23 cellular contexts compared by ENCODE assay signal in the genomic region with DNA sequence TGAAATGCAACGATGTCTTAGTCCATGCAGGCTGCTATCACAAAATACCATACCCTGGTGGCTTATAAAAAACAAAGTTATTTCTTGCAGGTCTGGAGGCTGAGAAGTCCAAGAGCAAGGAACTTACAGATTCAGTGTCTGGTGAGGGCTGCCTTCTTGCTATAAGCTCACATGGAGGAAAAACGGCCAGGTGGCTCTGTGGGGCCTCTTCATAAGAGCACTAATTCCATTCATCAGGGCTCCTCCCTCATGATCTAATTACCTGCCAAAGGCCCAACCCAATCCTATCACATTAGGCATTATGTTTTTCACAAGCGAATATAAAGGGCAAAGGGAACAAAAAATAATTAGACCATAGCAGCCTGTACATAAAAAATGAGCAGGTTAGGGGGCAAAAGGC. TPM values are rescaled to one million over a fixed set of nuclear protein-coding genes. Genes with fewer than 3 reads are reported as not detected.
DNase-seq lines count a peak whose midpoint lies in the region; ATAC-seq and TF ChIP-seq lines count a peak whose summit lies in the region.
"Had no signal": no experiment of that assay in that cellular context is flagged by ENCODE, and none has a peak within 500 bp of the region (broad histone marks: within the 10 kb centered on the region; RNA-seq: fewer than 3 reads in every experiment).

No MANE protein-coding gene starts in this region.

- H3K14ac ChIP-seq in IMR-90 (replicated peaks; ENCODE audit: low read depth, low read length) = no peak overlapping the region

- H3K9me3 ChIP-seq in IMR-90 (ENCODE audit: control insufficient read depth, insufficient read depth, low read length) = no peaks in the 10 kb centered on the region
- H3K9me3 ChIP-seq in mucosa of descending colon = no peaks in the 10 kb centered on the region
- no peaks in the 10 kb centered on the region for H3K9me3 ChIP-seq in gastrocnemius medialis
- H3K9me3 ChIP-seq: Caco-2, SK-N-SH had no signal

- TF ChIP-seq CTCF in IMR-90 (conservative IDR thresholded peaks at IDR 0.05; ENCODE audit: low read depth, low read length) = no peak
- TF ChIP-seq CTCF in VCaP (conservative IDR thresholded peaks at IDR 0.05) = no peak
- TF ChIP-seq CTCF in mucosa of descending colon (IDR thresholded peaks at IDR 0.05) = no peak
- no peak for TF ChIP-seq CTCF in gastrocnemius medialis (IDR thresholded peaks at IDR 0.05 in 4 of 5, conservative IDR thresholded peaks at IDR 0.05 in 1 of 5)

- H3K18ac ChIP-seq in IMR-90 (ENCODE audit: low read depth, low read length) = no peak overlapping the region
- no peak overlapping the region for H3K18ac ChIP-seq in mesendoderm (ENCODE audit: low read length)

- no peaks in the 10 kb centered on the region for H3K36me3 Mint-ChIP-seq in activated T-helper 1 cell treated with anti-CD3 and anti-CD28 coated beads, Interleukin-12 subunit alpha, Interleukin-12 subunit beta, Interleukin-2, Interleukin-4 antibody, amounts not matched to agents 30 ng/mL and 10 ng/mL and 1 ng/mL, durations not matched to agents 14 hours and 24 hours and 36 hours (ENCODE audit: low read depth)
- H3K36me3 Mint-ChIP-seq: CD8-positive, alpha-beta T cell had no signal

- no CpG with 5 or more reads among the region's 3 CpGs for WGBS in IMR-90 (ENCODE audit: extremely low coverage in 2 of 2, insufficient read length in 1 of 2), 2 experiments
- no CpG with 5 or more reads among the region's 3 CpGs for WGBS in mesendoderm (ENCODE audit: extremely low coverage, insufficient coverage, low lambda C conversion rate)

- no peak overlapping the region for H3K4me3 Mint-ChIP-seq in activated T-helper 1 cell treated with anti-CD3 and anti-CD28 coated beads, Interleukin-12 subunit alpha, Interleukin-12 subunit beta, Interleukin-2, Interleukin-4 antibody, amounts not matched to agents 30 ng/mL and 10 ng/mL and 1 ng/mL, durations not matched to agents 14 hours and 24 hours and 36 hours
- H3K4me3 Mint-ChIP-seq: CD8-positive, alpha-beta T cell had no signal

- peaks cover 17% of the 10 kb centered on the region; the same call in 1 of the 2 replicates for H4K20me1 ChIP-seq in IMR-90 (ENCODE audit: insufficient read depth, low read length)

- H2BK15ac ChIP-seq in IMR-90 (ENCODE audit: low read depth, low read length) (no peak overlapping the region), mesendoderm (replicated peaks; ENCODE audit: low read depth) (no peak overlapping the region)

- H4K8ac ChIP-seq in IMR-90 (ENCODE audit: low read depth in 2 of 2, low read length in 2 of 2) (no peak overlapping the region), mesendoderm (ENCODE audit: low read depth, low read length) (no peak overlapping the region)

- no peak overlapping the region for H2BK5ac ChIP-seq in IMR-90 (ENCODE audit: low read depth, low read length, poor library complexity, severe bottlenecking)
- H2BK5ac ChIP-seq in mesendoderm (ENCODE audit: low read length) = no peak overlapping the region

- H4K5ac ChIP-seq in IMR-90 (ENCODE audit: low read depth, low read length) (no peak overlapping the region), mesendoderm (ENCODE audit: low read length) (no peak overlapping the region)

- H3K4me1 Mint-ChIP-seq in activated T-helper 1 cell treated with anti-CD3 and anti-CD28 coated beads, Interleukin-12 subunit alpha, Interleukin-12 subunit beta, Interleukin-2, Interleukin-4 antibody, amounts not matched to agents 30 ng/mL and 10 ng/mL and 1 ng/mL, durations not matched to agents 14 hours and 24 hours and 36 hours (ENCODE audit: low read depth) = no peaks in the 10 kb centered on the region

- POLR2A ChIA-PET in IMR-90 (lab: Charles Lee; ENCODE audit: unreplicated experiment) = no interaction called here

- no peak overlapping the region for H3K27ac Mint-ChIP-seq in activated T-helper 1 cell treated with anti-CD3 and anti-CD28 coated beads, Interleukin-12 subunit alpha, Interleukin-12 subunit beta, Interleukin-2, Interleukin-4 antibody, amounts not matched to agents 30 ng/mL and 10 ng/mL and 1 ng/mL, durations not matched to agents 14 hours and 24 hours and 36 hours
- H3K27ac Mint-ChIP-seq: CD8-positive, alpha-beta T cell had no signal

- H3K36me3 ChIP-seq in IMR-90 (ENCODE audit: control insufficient read depth, insufficient read depth, low read length) (no peaks in the 10 kb centered on the region), mucosa of descending colon (ENCODE audit: low read depth) (no peaks in the 10 kb centered on the region), gastrocnemius medialis (no peaks in the 10 kb centered on the region), mesendoderm (ENCODE audit: control insufficient read depth, insufficient read depth, low read length) (no peaks in the 10 kb centered on the region)

- H2BK120ac ChIP-seq in IMR-90 (ENCODE audit: low read depth, low read length) (no peak overlapping the region), mesendoderm (ENCODE audit: low read depth, low read length) (no peak overlapping the region)

- intact Hi-C loops in IMR-90 (cut with micrococcal nuclease) (no loop called here), mucosa of descending colon (cut with DNase I, micrococcal nuclease) (no loop called here), gastrocnemius medialis (cut with DNase I; ENCODE audit: low total_unique reads) (no loop called here)
- intact Hi-C loops in activated T-helper 1 cell treated with anti-CD3 and anti-CD28 coated beads, Interleukin-12 subunit alpha, Interleukin-12 subunit beta, Interleukin-2, Interleukin-4 antibody, amounts not matched to agents 30 ng/mL and 10 ng/mL and 1 ng/mL, durations not matched to agents 14 hours and 24 hours and 36 hours (cut with micrococcal nuclease) = no loop called here

- H3K4me1 ChIP-seq in IMR-90 (ENCODE audit: control insufficient read depth, insufficient read depth, low read length) (peaks cover 8% of the 10 kb centered on the region), mucosa of descending colon (ENCODE audit: low read depth) (peaks cover 32% of the 10 kb centered on the region), gastrocnemius medialis (no peaks in the 10 kb centered on the region), mesendoderm (ENCODE audit: control insufficient read depth, low read depth, low read length) (no peaks in the 10 kb centered on the region)

- no TSS peak for BruUV-seq in IMR-90 (replicated peaks; lab: Mats Ljungman, UMichigan)

- in situ Hi-C loops in IMR-90 (cut with MboI; ENCODE audit: low sequenced_read_pairs) (no loop called here), gastrocnemius medialis (cut with MboI; ENCODE audit: low sequenced_read_pairs in 4 of 4) (no loop called here)

- no peak overlapping the region for H3K56ac ChIP-seq in IMR-90 (ENCODE audit: extremely low read depth, insufficient read depth, low read length)
- H3K56ac ChIP-seq in mesendoderm (ENCODE audit: low read length) = no peak overlapping the region

- H3K27me3 ChIP-seq in IMR-90 (ENCODE audit: control insufficient read depth, insufficient read depth, low read length) (no peaks in the 10 kb centered on the region), gastrocnemius medialis (no peaks in the 10 kb centered on the region), mesendoderm (ENCODE audit: insufficient read depth, low read length, poor library complexity) (no peaks in the 10 kb centered on the region)

- no peak overlapping the region for H3K4me3 ChIP-seq in IMR-90 (ENCODE audit: insufficient read depth, low read depth, low read length)
- H3K4me3 ChIP-seq in mucosa of descending colon = no peak overlapping the region
- H3K4me3 ChIP-seq in gastrocnemius medialis = no peak overlapping the region
- no peak overlapping the region for H3K4me3 ChIP-seq in mesendoderm (ENCODE audit: low read length)

- H2AK5ac ChIP-seq in IMR-90 (ENCODE audit: low read depth, low read length) (no peak overlapping the region), mesendoderm (ENCODE audit: low read length) (no peak overlapping the region)

- dilution Hi-C loops in IMR-90 (cut with HindIII; ENCODE audit: low sequenced_read_pairs, unreplicated experiment) = no loop called here

- no peak overlapping the region for H2AFZ ChIP-seq in IMR-90 (replicated peaks; ENCODE audit: low read length, poor library complexity)

- CTCF ChIA-PET in IMR-90 (lab: Yijun Ruan, JAX) = no interaction called here

- DNase-seq in IMR-90 (no peak), NCI-H69 (lab: John Stamatoyannopoulos, UW) (peak; percentile 46), mucosa of descending colon (peak in 1 of 3 donors; percentile 33), gastrocnemius medialis (no peak), mesendoderm (no peak), iPS-NIHi7 (ENCODE audit: extremely low spot score) (no peak)
- DNase-seq in activated T-helper 1 cell treated with anti-CD3 and anti-CD28 coated beads, Interleukin-12 subunit alpha, Interleukin-12 subunit beta, Interleukin-2, Interleukin-4 antibody, amounts not matched to agents 30 ng/mL and 10 ng/mL and 1 ng/mL, durations not matched to agents 14 hours and 24 hours and 36 hours (ENCODE audit: low spot score) = no peak
- DNase-seq: C1 segment of cervical spinal cord; CD8-positive, alpha-beta T cell; Karpas-422; MV-4-11; NCI-H1105; NCI-H1436 treated with DMSO at 0.1 percent for 48 hours; NCI-H187 treated with DMSO at 0.1 percent for 48 hours; NCI-H2107; NCI-H526 treated with DMSO at 0.1 percent for 48 hours; SIG-M5; SK-N-SH; SW 1271 had no signal

- H3K79me2 ChIP-seq in mesendoderm (ENCODE audit: control insufficient read depth, insufficient read depth, low read length) = no peaks in the 10 kb centered on the region

- H3K23ac ChIP-seq in IMR-90 (ENCODE audit: low read depth, low read length) (no peak overlapping the region), mesendoderm (ENCODE audit: low read length) (no peak overlapping the region)

- H3K9ac ChIP-seq in IMR-90 (ENCODE audit: low read depth, low read length) = no peak overlapping the region
- H3K9ac ChIP-seq in mesendoderm (ENCODE audit: low read length) = no peak overlapping the region
- H3K9ac ChIP-seq: SK-N-SH had no signal

- H3K27ac ChIP-seq in IMR-90 (ENCODE audit: insufficient read depth, low read length) (no peak overlapping the region), VCaP (peak overlapping the region; percentile 91), gastrocnemius medialis (no peak overlapping the region), mesendoderm (ENCODE audit: low read depth, low read length) (no peak overlapping the region)
- H3K27ac ChIP-seq: HL-60 had no signal

- peaks cover 12% of the 10 kb centered on the region for H3K9me1 ChIP-seq in IMR-90 (ENCODE audit: insufficient read depth, low read length)

- H3K79me1 ChIP-seq in IMR-90 (ENCODE audit: low read depth in 1 of 2, low read length in 2 of 2) (peaks cover 46 to 63% of the 10 kb centered on the region in 2 experiments), mesendoderm (ENCODE audit: low read length) (no peaks in the 10 kb centered on the region)

- no peak overlapping the region for H4K91ac ChIP-seq in IMR-90 (ENCODE audit: insufficient read depth, low read depth, low read length)

- H2BK20ac ChIP-seq in IMR-90 (ENCODE audit: low read depth, low read length) = no peak overlapping the region

- H2AK9ac ChIP-seq in IMR-90 (replicated peaks; ENCODE audit: low read depth, low read length, poor library complexity) = no peak overlapping the region

- H3K4ac ChIP-seq in IMR-90 (ENCODE audit: low read depth, low read length) = peak overlapping the region; percentile 18; the same call in 1 of the 2 replicates
- no peak overlapping the region for H3K4ac ChIP-seq in mesendoderm (ENCODE audit: low read depth, low read length)

- no peak overlapping the region for H3K4me2 ChIP-seq in IMR-90 (ENCODE audit: low read depth, low read length)
- no peak overlapping the region for H3K4me2 ChIP-seq in mesendoderm (ENCODE audit: low read length)
- H3K4me2 ChIP-seq: SK-N-SH had no signal

- ATAC-seq in IMR-90 (ENCODE audit: low read depth) (no peak), mucosa of descending colon (peak; percentile 55), gastrocnemius medialis (no peak)
- ATAC-seq: CD8-positive, alpha-beta T cell had no signal

- peaks cover 18% of the 10 kb centered on the region for H3K27me3 Mint-ChIP-seq in activated T-helper 1 cell treated with anti-CD3 and anti-CD28 coated beads, Interleukin-12 subunit alpha, Interleukin-12 subunit beta, Interleukin-2, Interleukin-4 antibody, amounts not matched to agents 30 ng/mL and 10 ng/mL and 1 ng/mL, durations not matched to agents 14 hours and 24 hours and 36 hours (ENCODE audit: insufficient read depth)

- no peak for TF ChIP-seq RAD21 in IMR-90 (IDR thresholded peaks at IDR 0.05; ENCODE audit: low read length)

- H3K9me3 Mint-ChIP-seq in activated T-helper 1 cell treated with anti-CD3 and anti-CD28 coated beads, Interleukin-12 subunit alpha, Interleukin-12 subunit beta, Interleukin-2, Interleukin-4 antibody, amounts not matched to agents 30 ng/mL and 10 ng/mL and 1 ng/mL, durations not matched to agents 14 hours and 24 hours and 36 hours = no peaks in the 10 kb centered on the region
- H3K9me3 Mint-ChIP-seq: CD8-positive, alpha-beta T cell had no signal

- TF ChIP-seq POLR2A in IMR-90 (IDR thresholded peaks at IDR 0.05; ENCODE audit: low read depth, low read length) = no peak
- TF ChIP-seq POLR2A in gastrocnemius medialis (IDR thresholded peaks at IDR 0.05) = no peak

RNA-seq across cellular contexts. Expression of a gene that starts 35.4 kb away (rescaled TPM):
- 55.0 and 58.6 TPM in 2 replicates for total RNA-seq in IMR-90 (2012; rRNA removed)
- polyA plus RNA-seq in IMR-90 (2012; rRNA removed) = 51.1 and 63.3 TPM in 2 replicates
- polyA plus RNA-seq in IMR-90 (2012; cell fraction: cytosol; rRNA removed) = 27.9 and 34.6 TPM in 2 replicates
- 18.2 and 48.5 TPM in 2 replicates for polyA plus RNA-seq in IMR-90 (2012; cell fraction: nucleus; rRNA removed; ENCODE audit: low replicate concordance)
- 100 to 1,000 TPM; 123 to 399 (median 147) TPM for total RNA-seq in mucosa of descending colon
- 1 to 10 TPM; 2.7 to 8.7 (median 6.8) TPM for total RNA-seq in gastrocnemius medialis
- 12.7 TPM for polyA plus RNA-seq in mesendoderm (2013, experiment 1 of 2)
- 12.6 TPM for polyA plus RNA-seq in mesendoderm (2013, experiment 2 of 2)
- total RNA-seq in activated T-helper 1 cell treated with anti-CD3 and anti-CD28 coated beads, Interleukin-12 subunit alpha, Interleukin-12 subunit beta, Interleukin-2, Interleukin-4 antibody, amounts not matched to agents 30 ng/mL and 10 ng/mL and 1 ng/mL, durations not matched to agents 14 hours and 24 hours and 36 hours = 0.07 and 0.21 TPM in 2 replicates
- total RNA-seq: CD8-positive, alpha-beta T cell; OCI-LY7 had no signal
